21 cellular contexts compared by ENCODE assay signal in genomic region chr3:18354706-18355105, GRCh38.
"Had no signal": no experiment of that assay in that cellular context is flagged by ENCODE, and none has a peak within 500 bp of the region (broad histone marks: within the 10 kb centered on the region; RNA-seq: fewer than 3 reads in every experiment).

No MANE protein-coding gene starts in this region.

- H3K27me3 ChIP-seq: ascending aorta, breast epithelium, gastrocnemius medialis, heart left ventricle, ovary, right lobe of liver, suprapubic skin had no signal

- H3K4me2 ChIP-seq: smooth muscle cell had no signal

- H3K4me1 ChIP-seq: breast epithelium, gastrocnemius medialis, heart left ventricle, suprapubic skin had no signal

- H3K27ac ChIP-seq: ascending aorta, breast epithelium, gastrocnemius medialis, heart left ventricle, left ventricle myocardium inferior, ovary, right lobe of liver, suprapubic skin had no signal

- DNase-seq: activated CD4-positive, alpha-beta T cell treated with anti-CD3 and anti-CD28 coated beads for 48 hours; activated CD4-positive, CD25-positive, alpha-beta regulatory T cell; activated CD8-positive, alpha-beta T cell treated with anti-CD3 and anti-CD28 coated beads, Interleukin-2, amount 10 ng/mL, durations not matched to agents 7 days and 5 days; activated gamma-delta T cell; cerebellar nuclear complex; effector CD4-positive, alpha-beta T cell; gastrocnemius medialis; heart left ventricle; left ventricle myocardium inferior; naive thymus-derived CD4-positive, alpha-beta T cell; ovary; right lobe of liver; stimulated activated CD4-positive, alpha-beta T cell treated with anti-CD3 and anti-CD28 coated beads, Interleukin-4, amount 100 ng/mL, for 1 hour; stimulated activated naive CD8-positive, alpha-beta T cell treated with anti-CD3 and anti-CD28 coated beads, Interleukin-15, amount 100 ng/mL, for 72 hours; T-helper 1 cell; T-helper 9 cell had no signal

- H3K27me3 Mint-ChIP-seq: activated naive CD4-positive, alpha-beta T cell treated with anti-CD3 and anti-CD28 coated beads, Interleukin-2, amount 50 U/mL, for 24 hours; naive thymus-derived CD4-positive, alpha-beta T cell; stimulated activated naive CD8-positive, alpha-beta T cell treated with anti-CD3 and anti-CD28 coated beads, Interleukin-15, amount 100 ng/mL, for 72 hours had no signal

- H3K27ac Mint-ChIP-seq: activated CD8-positive, alpha-beta T cell treated with anti-CD3 and anti-CD28 coated beads, Interleukin-2, amount 10 ng/mL, durations not matched to agents 7 days and 5 days had no signal

- H3K9me3 Mint-ChIP-seq: activated naive CD4-positive, alpha-beta T cell treated with anti-CD3 and anti-CD28 coated beads, Interleukin-2, amount 50 U/mL, for 24 hours; naive thymus-derived CD4-positive, alpha-beta T cell; stimulated activated naive CD8-positive, alpha-beta T cell treated with anti-CD3 and anti-CD28 coated beads, Interleukin-15, amount 100 ng/mL, for 72 hours had no signal

- H3K4me3 Mint-ChIP-seq: activated CD8-positive, alpha-beta T cell treated with anti-CD3 and anti-CD28 coated beads, Interleukin-2, amount 10 ng/mL, durations not matched to agents 7 days and 5 days; activated naive CD4-positive, alpha-beta T cell treated with anti-CD3 and anti-CD28 coated beads, Interleukin-2, amount 50 U/mL, for 24 hours; naive thymus-derived CD4-positive, alpha-beta T cell; stimulated activated naive CD8-positive, alpha-beta T cell treated with anti-CD3 and anti-CD28 coated beads, Interleukin-15, amount 100 ng/mL, for 72 hours had no signal

- H3K36me3 ChIP-seq: breast epithelium, ovary had no signal

- H3K4me3 ChIP-seq: ascending aorta, breast epithelium, gastrocnemius medialis, heart left ventricle, left ventricle myocardium inferior, ovary, right lobe of liver, smooth muscle cell, suprapubic skin had no signal

- ATAC-seq: activated CD8-positive, alpha-beta T cell treated with anti-CD3 and anti-CD28 coated beads, Interleukin-2, amount 10 ng/mL, durations not matched to agents 7 days and 5 days; gastrocnemius medialis; heart left ventricle; naive thymus-derived CD4-positive, alpha-beta T cell; right lobe of liver; stimulated activated naive CD8-positive, alpha-beta T cell treated with anti-CD3 and anti-CD28 coated beads, Interleukin-15, amount 100 ng/mL, for 72 hours had no signal
